23 cellular contexts compared by ENCODE assay signal in the genomic region with DNA sequence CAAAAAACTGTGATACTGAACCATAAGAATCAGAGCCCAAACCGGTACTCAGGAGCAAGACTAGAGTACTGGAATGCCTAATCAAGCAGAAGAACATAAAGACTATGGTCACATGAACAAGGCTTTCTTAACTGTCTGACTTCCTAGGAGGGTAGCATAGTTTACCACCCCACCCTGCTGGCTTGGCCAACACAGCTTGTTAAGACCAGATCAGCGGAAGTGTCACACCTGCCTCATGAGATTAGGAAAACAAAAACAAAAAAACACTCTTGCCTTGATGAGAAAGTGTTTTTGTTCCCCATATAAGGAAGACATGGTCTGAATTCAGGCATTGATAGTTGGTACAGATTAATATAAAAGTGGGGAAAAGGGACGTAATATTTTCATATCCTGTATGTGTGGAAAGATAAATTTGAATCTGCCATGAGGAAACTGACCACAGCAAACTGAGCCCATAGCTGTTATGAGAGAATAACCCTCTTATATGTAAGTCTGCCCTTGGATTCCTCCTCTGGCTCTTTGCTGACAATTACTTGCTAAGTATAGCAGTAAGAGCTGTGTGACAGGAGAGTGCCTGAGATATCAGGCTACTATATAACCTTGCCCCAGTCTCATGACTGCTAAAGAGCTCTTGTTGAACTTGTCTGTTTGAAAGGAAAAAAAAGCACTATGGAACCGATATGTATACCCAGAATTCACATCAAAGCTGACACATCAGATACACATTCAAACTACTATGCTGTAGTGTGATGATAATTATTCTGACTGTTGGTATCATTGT.
DNase-seq lines count a peak whose midpoint lies in the region; ATAC-seq and TF ChIP-seq lines count a peak whose summit lies in the region.
"Had no signal": no experiment of that assay in that cellular context is flagged by ENCODE, and none has a peak within 500 bp of the region (broad histone marks: within the 10 kb centered on the region; RNA-seq: fewer than 3 reads in every experiment).

No MANE protein-coding gene starts in this region.

- peaks cover 38% of the 10 kb centered on the region for H3K27me3 Mint-ChIP-seq in endodermal cell (ENCODE audit: insufficient read depth)
- H3K27me3 Mint-ChIP-seq: CD4-positive, CD25-positive, alpha-beta regulatory T cell; IgD-negative memory B cell had no signal

- DNase-seq in Right ventricle myocardium inferior (ENCODE audit: missing footprints) (no peak), cardiac septum (ENCODE audit: low spot score) (no peak), endodermal cell (peak; percentile 63), right atrium auricular region (ENCODE audit: low spot score) (no peak), SHP77 treated with DMSO at 0.1 percent for 48 hours (lab: John Stamatoyannopoulos, UW) (no peak)
- no peak for DNase-seq in stimulated activated CD8-positive, alpha-beta memory T cell treated with anti-CD3 and anti-CD28 coated beads, Interleukin-4, amount 100 ng/mL, for 48 hours
- DNase-seq in activated CD4-positive, CD25-positive, alpha-beta regulatory T cell (lab: John Stamatoyannopoulos, UW) = no peak
- DNase-seq: BE2C; CD4-positive, CD25-positive, alpha-beta regulatory T cell; COR-L47; GF-D8; GM23248; HCEC 1CT; Karpas-422; NCI-H1436 treated with DMSO at 0.1 percent for 48 hours; NCI-H2029; NCI-H446 treated with DMSO at 0.1 percent for 48 hours; NCI-H748 treated with DMSO at 0.1 percent for 48 hours; PC-9 had no signal

- H3K9me3 ChIP-seq in endodermal cell (ENCODE audit: control insufficient read depth, low read length) = no peaks in the 10 kb centered on the region
- no peaks in the 10 kb centered on the region for H3K9me3 ChIP-seq in right atrium auricular region
- peaks cover 2% of the 10 kb centered on the region for H3K9me3 ChIP-seq in parathyroid adenoma (ENCODE audit: control insufficient read depth, low read length)
- H3K9me3 ChIP-seq: BE2C, SJSA1 had no signal

- H3K36me3 Mint-ChIP-seq in endodermal cell (ENCODE audit: low read depth) = no peaks in the 10 kb centered on the region
- H3K36me3 Mint-ChIP-seq: CD4-positive, CD25-positive, alpha-beta regulatory T cell; IgD-negative memory B cell had no signal

- H3K27ac ChIP-seq in endodermal cell (ENCODE audit: low read depth, low read length) (no peak overlapping the region), right atrium auricular region (peak overlapping the region; percentile 70 to 79), parathyroid adenoma (peak overlapping the region; percentile 13)
- H3K27ac ChIP-seq: GM23248, PC-9, RWPE1, SJSA1 had no signal

- peaks cover 19% of the 10 kb centered on the region for H3K4me1 Mint-ChIP-seq in endodermal cell
- H3K4me1 Mint-ChIP-seq: CD4-positive, CD25-positive, alpha-beta regulatory T cell had no signal

- TF ChIP-seq CTCF in endodermal cell (conservative IDR thresholded peaks at IDR 0.05) (no peak), right atrium auricular region (IDR thresholded peaks at IDR 0.05) (no peak), parathyroid adenoma (IDR thresholded peaks at IDR 0.05) (no peak)

- H3K4me3 Mint-ChIP-seq in endodermal cell = no peak overlapping the region
- H3K4me3 Mint-ChIP-seq: CD4-positive, CD25-positive, alpha-beta regulatory T cell; IgD-negative memory B cell had no signal

- no peaks in the 10 kb centered on the region for H3K36me3 ChIP-seq in endodermal cell (ENCODE audit: control insufficient read depth, insufficient read depth, low read length)
- no peaks in the 10 kb centered on the region for H3K36me3 ChIP-seq in right atrium auricular region
- H3K36me3 ChIP-seq in parathyroid adenoma (ENCODE audit: control insufficient read depth, insufficient read depth, low read length) = no peaks in the 10 kb centered on the region
- H3K36me3 ChIP-seq: BE2C, SJSA1 had no signal

- no peak overlapping the region for H2AFZ ChIP-seq in parathyroid adenoma
- H2AFZ ChIP-seq: GM23248, PC-9 had no signal

- no peak overlapping the region for H3K4me2 ChIP-seq in parathyroid adenoma (ENCODE audit: low read length)
- H3K4me2 ChIP-seq: PC-9 had no signal

- H3K27me3 ChIP-seq in endodermal cell (ENCODE audit: control insufficient read depth, insufficient read depth, low read length, poor library complexity, severe bottlenecking) (peaks cover 36% of the 10 kb centered on the region), right atrium auricular region (no peaks in the 10 kb centered on the region), parathyroid adenoma (ENCODE audit: control insufficient read depth, insufficient read depth, low read length) (no peaks in the 10 kb centered on the region)
- H3K27me3 ChIP-seq: BE2C, SJSA1 had no signal

- peaks cover 12% of the 10 kb centered on the region for H3K4me1 ChIP-seq in endodermal cell (ENCODE audit: control insufficient read depth, insufficient read depth, low read length)
- no peaks in the 10 kb centered on the region for H3K4me1 ChIP-seq in right atrium auricular region
- H3K4me1 ChIP-seq in parathyroid adenoma = peaks cover 26% of the 10 kb centered on the region
- H3K4me1 ChIP-seq: BE2C, SJSA1 had no signal

- peak; percentile 94 for ATAC-seq in Right ventricle myocardium inferior

- 68 to 96% methylated on average over 2 to 3 of the region's 4 CpGs for WGBS in endodermal cell (ENCODE audit: insufficient coverage in 1 of 2, insufficient read length in 1 of 2), 2 experiments

- H3K9ac ChIP-seq in endodermal cell (ENCODE audit: extremely low read depth, low read length, poor library complexity, severe bottlenecking) (no peak overlapping the region), parathyroid adenoma (no peak overlapping the region)
- H3K9ac ChIP-seq: GM23248 had no signal

- peaks cover 9% of the 10 kb centered on the region for H3K9me3 Mint-ChIP-seq in endodermal cell

- no peak overlapping the region for H3K27ac Mint-ChIP-seq in endodermal cell
- H3K27ac Mint-ChIP-seq: CD4-positive, CD25-positive, alpha-beta regulatory T cell; IgD-negative memory B cell had no signal

- intact Hi-C loops in Right ventricle myocardium inferior (cut with DNase I) (no loop called here), cardiac septum (cut with DNase I) (no loop called here)

- peak overlapping the region; percentile 20 for H3K4me3 ChIP-seq in endodermal cell (ENCODE audit: low read length)
- no peak overlapping the region for H3K4me3 ChIP-seq in right atrium auricular region
- no peak overlapping the region for H3K4me3 ChIP-seq in parathyroid adenoma (ENCODE audit: low read depth, low read length)
- H3K4me3 ChIP-seq: GM23248, PC-9, SJSA1 had no signal

- H3K79me2 ChIP-seq in parathyroid adenoma = peaks cover 38% of the 10 kb centered on the region
